In the genomic region with DNA sequence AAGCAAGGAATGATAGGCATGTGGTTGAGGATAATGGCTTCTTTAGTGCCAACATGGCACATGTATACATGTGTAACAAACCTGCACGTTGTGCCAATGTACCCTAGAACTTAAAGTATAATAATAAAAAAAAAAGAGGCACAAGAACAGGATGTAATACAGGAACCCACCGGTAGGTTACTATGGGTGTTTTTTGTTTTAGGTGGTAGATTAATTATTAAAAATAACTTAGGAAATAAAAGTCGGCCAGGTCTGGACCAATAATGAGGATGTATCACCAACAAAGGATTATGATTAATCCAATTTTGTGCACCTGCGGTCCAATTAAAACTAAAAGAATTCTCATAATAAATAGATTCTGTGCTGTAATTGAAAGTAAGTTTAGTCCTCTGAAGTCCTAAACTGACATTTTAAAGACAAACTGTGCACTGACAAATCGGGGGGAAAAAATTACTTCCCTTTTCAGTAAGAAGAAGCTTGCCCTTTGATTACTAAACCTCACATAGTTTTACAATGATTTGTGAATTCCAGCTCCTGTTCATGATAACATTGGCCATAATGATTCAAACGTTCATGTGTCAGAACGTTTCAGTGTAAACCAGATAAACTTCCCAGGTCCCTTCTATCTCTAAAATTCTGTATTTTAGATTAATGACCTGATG, we compare ENCODE assay signal across 9 cellular contexts.
DNase-seq lines count a peak whose midpoint lies in the region; ATAC-seq and TF ChIP-seq lines count a peak whose summit lies in the region.
"Had no signal": no experiment of that assay in that cellular context is flagged by ENCODE, and none has a peak within 500 bp of the region (broad histone marks: within the 10 kb centered on the region; RNA-seq: fewer than 3 reads in every experiment).

No MANE protein-coding gene starts in this region.

- peak overlapping the region; percentile 63 for H3K4me3 Mint-ChIP-seq in T-helper 1 cell treated with Interleukin-12 subunit alpha and Interleukin-12 subunit beta and Interleukin-4 antibody, amounts not matched to agents 30 μg/mL and 1 μg/mL, for 36 hours

- DNase-seq in AG08396 (ENCODE audit: low spot score) = peak; percentile 50
- peak; percentile 74 for DNase-seq in iris pigment epithelial cell (ENCODE audit: low read depth)
- no peak for DNase-seq in HAP-1 (ENCODE audit: low spot score in 2 of 2)
- no peak for DNase-seq in anterior cingulate cortex (lab: John Stamatoyannopoulos, UW)
- DNase-seq in tibial artery = no peak
- DNase-seq in activated gamma-delta T cell (lab: John Stamatoyannopoulos, UW) = no peak
- DNase-seq: WERI-Rb-1 had no signal

- no peaks in the 10 kb centered on the region for H3K36me3 Mint-ChIP-seq in T-helper 1 cell treated with Interleukin-12 subunit alpha and Interleukin-12 subunit beta and Interleukin-4 antibody, amounts not matched to agents 30 μg/mL and 1 μg/mL, for 36 hours (ENCODE audit: low read depth)

- H3K4me3 ChIP-seq in HAP-1 (no peak overlapping the region), tibial artery (peak overlapping the region in 1 of 2 donors; percentile 1)

- intact Hi-C loops in tibial artery (cut with DNase I; ENCODE audit: low total_unique reads) = no loop called here

- H3K27me3 Mint-ChIP-seq in T-helper 1 cell treated with Interleukin-12 subunit alpha and Interleukin-12 subunit beta and Interleukin-4 antibody, amounts not matched to agents 30 μg/mL and 1 μg/mL, for 36 hours (ENCODE audit: low read depth) = peaks cover 39% of the 10 kb centered on the region

- H3K27me3 ChIP-seq in HAP-1 (ENCODE audit: low read depth) = peaks cover 11% of the 10 kb centered on the region
- H3K27me3 ChIP-seq in tibial artery = no peaks in the 10 kb centered on the region

- H3K9me3 ChIP-seq in HAP-1 (no peaks in the 10 kb centered on the region), tibial artery (no peaks in the 10 kb centered on the region)

- no peaks in the 10 kb centered on the region for H3K4me1 ChIP-seq in HAP-1
- H3K4me1 ChIP-seq in tibial artery = peaks cover 0 to 3% (median 0%) of the 10 kb centered on the region in 4 donors

- no peak overlapping the region for H3K27ac ChIP-seq in tibial artery
- H3K27ac ChIP-seq: WERI-Rb-1 had no signal

- ATAC-seq in GM18909 (IDR thresholded peaks at IDR 0.05; ENCODE audit: poor library complexity, unreplicated experiment) = peak; percentile 48

- no peaks in the 10 kb centered on the region for H3K9me3 Mint-ChIP-seq in T-helper 1 cell treated with Interleukin-12 subunit alpha and Interleukin-12 subunit beta and Interleukin-4 antibody, amounts not matched to agents 30 μg/mL and 1 μg/mL, for 36 hours

- in situ Hi-C loops in HAP-1 (cut with MboI; ENCODE audit: low sequenced_read_pairs) = no loop called here

- peaks cover 7% of the 10 kb centered on the region for H3K4me1 Mint-ChIP-seq in T-helper 1 cell treated with Interleukin-12 subunit alpha and Interleukin-12 subunit beta and Interleukin-4 antibody, amounts not matched to agents 30 μg/mL and 1 μg/mL, for 36 hours (ENCODE audit: low read depth)

- H3K36me3 ChIP-seq in HAP-1 (replicated peaks) = no peaks in the 10 kb centered on the region
- H3K36me3 ChIP-seq in tibial artery = no peaks in the 10 kb centered on the region
- H3K36me3 ChIP-seq: WERI-Rb-1 had no signal

- TF ChIP-seq CTCF in tibial artery (IDR thresholded peaks at IDR 0.05) = no peak

- no peak overlapping the region for H3K27ac Mint-ChIP-seq in T-helper 1 cell treated with Interleukin-12 subunit alpha and Interleukin-12 subunit beta and Interleukin-4 antibody, amounts not matched to agents 30 μg/mL and 1 μg/mL, for 36 hours

Comparison
In these comparisons a context has a peak if more than half of its experiments do, and no peak if none do; other contexts are left out.
1. DNase-seq: peak in AG08396 (single experiment) and iris pigment epithelial cell (single experiment); none in HAP-1 (0 of 2), anterior cingulate cortex (0 of 58), tibial artery (0 of 2) and activated gamma-delta T cell (single experiment).